ENCODE assay signal across 9 cellular contexts in genomic region chr15:69298697-69299441, GRCh38. TPM values are rescaled to one million over a fixed set of nuclear protein-coding genes. Genes with fewer than 3 reads are reported as not detected.
DNase-seq lines count a peak whose midpoint lies in the region; ATAC-seq and TF ChIP-seq lines count a peak whose summit lies in the region.
"Had no signal": no experiment of that assay in that cellular context is flagged by ENCODE, and none has a peak within 500 bp of the region (broad histone marks: within the 10 kb centered on the region; RNA-seq: fewer than 3 reads in every experiment).

Gene PAQR5, plus strand, starts transcription at chr15:69298912. Its CDS starts 61,169 bp downstream, at chr15:69360081.

- TF ChIP-seq RAD21 in liver (IDR thresholded peaks at IDR 0.05), result no peak

- peak within 1 kb of the TSS; percentile 56 for H3K4me3 Mint-ChIP-seq in central memory CD8-positive, alpha-beta T cell

- peak within 1 kb of the TSS in 2 of 3 donors; percentile 42 to 58 for H3K4me3 ChIP-seq in liver (ENCODE audit: low read depth in 1 of 3, low read length in 3 of 3)
- H3K4me3 ChIP-seq in subcutaneous abdominal adipose tissue (ENCODE audit: low read depth in 1 of 5, low read length in 5 of 5), result peak within 1 kb of the TSS in 4 of 5 donors; percentile 32 to 67 (median 54)
- H3K4me3 ChIP-seq: BLaER1 treated with 17β-estradiol and CSF1 and Interleukin-3, amounts not matched to agents 10 nM and 100 nM had no signal

- H3K27ac Mint-ChIP-seq in central memory CD8-positive, alpha-beta T cell (ENCODE audit: low read depth), result no peak within 1 kb of the TSS

- H3K27me3 ChIP-seq in liver (ENCODE audit: control insufficient read depth in 4 of 4, insufficient read depth in 4 of 4, low read length in 3 of 4), result peaks cover 0 to 4% (median 1%) of the 10 kb centered on the region in 4 donors
- peaks cover 5 to 42% (median 30%) of the 10 kb centered on the region in 5 donors for H3K27me3 ChIP-seq in subcutaneous abdominal adipose tissue (ENCODE audit: control insufficient read depth in 5 of 5, insufficient read depth in 4 of 5, low read length in 5 of 5)
- H3K27me3 ChIP-seq: BLaER1 treated with 17β-estradiol and CSF1 and Interleukin-3, amounts not matched to agents 10 nM and 100 nM had no signal

- H3K27ac ChIP-seq in liver (ENCODE audit: low read depth in 1 of 2, low read length in 2 of 2) (no peak within 1 kb of the TSS), subcutaneous abdominal adipose tissue (ENCODE audit: low read depth, low read length) (no peak within 1 kb of the TSS)
- H3K27ac ChIP-seq: BLaER1 treated with 17β-estradiol and CSF1 and Interleukin-3, amounts not matched to agents 10 nM and 100 nM had no signal

- peaks cover 16% of the 10 kb centered on the region for H3K4me1 Mint-ChIP-seq in central memory CD8-positive, alpha-beta T cell

- ATAC-seq in central memory CD8-positive, alpha-beta T cell (replicated peaks; ENCODE audit: extremely low read depth, poor library complexity, severe bottlenecking), result no peak
- ATAC-seq in GM19324 (IDR thresholded peaks at IDR 0.05; ENCODE audit: low FRiP score, unreplicated experiment), result no peak

- H3K36me3 Mint-ChIP-seq in central memory CD8-positive, alpha-beta T cell (ENCODE audit: insufficient read depth), result peaks cover 2% of the 10 kb centered on the region

- no peaks in the 10 kb centered on the region for H3K9me3 ChIP-seq in liver (ENCODE audit: control insufficient read depth in 4 of 4, low read length in 3 of 4)
- peaks cover 0 to 8% (median 0%) of the 10 kb centered on the region in 5 donors for H3K9me3 ChIP-seq in subcutaneous abdominal adipose tissue (ENCODE audit: control insufficient read depth in 5 of 5, low read length in 5 of 5)
- H3K9me3 ChIP-seq: BLaER1 treated with 17β-estradiol and CSF1 and Interleukin-3, amounts not matched to agents 10 nM and 100 nM had no signal

- WGBS in liver, result 2% methylated on average over 74 of the region's 74 CpGs

- no peak within 1 kb of the TSS for H3K9ac ChIP-seq in liver (ENCODE audit: low read depth in 1 of 2, low read length in 2 of 2)
- H3K9ac ChIP-seq in subcutaneous abdominal adipose tissue (ENCODE audit: low read length in 5 of 5), result no peak within 1 kb of the TSS
- H3K9ac ChIP-seq: BLaER1 treated with 17β-estradiol and CSF1 and Interleukin-3, amounts not matched to agents 10 nM and 100 nM had no signal

- DNase-seq in NCI-H1436 (lab: John Stamatoyannopoulos, UW), result peak; percentile 30
- no peak for DNase-seq in NCI-H1436 treated with DMSO at 0.1 percent for 48 hours (lab: John Stamatoyannopoulos, UW)
- peak; percentile 72 for DNase-seq in NCI-H69 (lab: John Stamatoyannopoulos, UW)
- DNase-seq in central memory CD8-positive, alpha-beta T cell (ENCODE audit: low spot score in 2 of 2), result no peak
- no peak for DNase-seq in GF-D8 (lab: John Stamatoyannopoulos, UW)

- peaks cover 0 to 7% (median 5%) of the 10 kb centered on the region in 4 donors for H3K4me1 ChIP-seq in liver (ENCODE audit: control insufficient read depth in 4 of 4, insufficient read depth in 4 of 4, low read length in 3 of 4)
- H3K4me1 ChIP-seq in subcutaneous abdominal adipose tissue (ENCODE audit: control insufficient read depth in 5 of 5, insufficient read depth in 5 of 5, low read length in 5 of 5), result peaks cover 0 to 15% (median 9%) of the 10 kb centered on the region in 5 donors

- peaks cover 80% of the 10 kb centered on the region for H3K27me3 Mint-ChIP-seq in central memory CD8-positive, alpha-beta T cell

- H3K36me3 ChIP-seq in liver (ENCODE audit: control insufficient read depth in 4 of 4, insufficient read depth in 3 of 4, low read depth in 1 of 4, low read length in 3 of 4) (no peaks in the 10 kb centered on the region), subcutaneous abdominal adipose tissue (ENCODE audit: control insufficient read depth in 5 of 5, insufficient read depth in 5 of 5, low read length in 5 of 5) (no peaks in the 10 kb centered on the region)
- H3K36me3 ChIP-seq: BLaER1 treated with 17β-estradiol and CSF1 and Interleukin-3, amounts not matched to agents 10 nM and 100 nM had no signal

- TF ChIP-seq CTCF in liver (IDR thresholded peaks at IDR 0.05; ENCODE audit: low read depth, low read length, missing input control), result no peak

- H3K9me3 Mint-ChIP-seq in central memory CD8-positive, alpha-beta T cell, result no peaks in the 10 kb centered on the region

TF ChIP-seq in liver, 16 proteins besides CTCF, POLR2A, EP300 and RAD21:
- TF ChIP-seq SP1 (IDR thresholded peaks at IDR 0.05) (no peak), JUND (IDR thresholded peaks at IDR 0.05) (no peak), HNF4A (conservative IDR thresholded peaks at IDR 0.05) (no peak), ZBTB33 (IDR thresholded peaks at IDR 0.05) (no peak), HNF4G (IDR thresholded peaks at IDR 0.05) (no peak), NR2F2 (IDR thresholded peaks at IDR 0.05) (no peak)

RNA-seq across cellular contexts. Expression of gene PAQR5, which starts in this region (rescaled TPM):
- total RNA-seq in liver, result 1 to 10 TPM in 1 of 2 donors, under 1 TPM in 1; 0.19 to 1.1 TPM
- polyA plus RNA-seq in liver, result under 1 TPM; 0.22 to 0.85 TPM

Comparison
In these comparisons a context has a peak if more than half of its experiments do, and no peak if none do; other contexts are left out.
1. DNase-seq: peak in NCI-H1436 (single experiment) and NCI-H69 (single experiment); none in NCI-H1436 treated with DMSO at 0.1 percent for 48 hours (single experiment), central memory CD8-positive, alpha-beta T cell (0 of 2) and GF-D8 (single experiment).